In genomic region chr19:35166100-35167063, GRCh38 we compare ENCODE assay signal across 14 cellular contexts. TPM values are rescaled to one million over a fixed set of nuclear protein-coding genes. Genes with fewer than 3 reads are reported as not detected.
A peak's percentile ranks its signal among the peaks of the same experiment; 100 is the strongest.
DNase-seq lines count a peak whose midpoint lies in the region; ATAC-seq and TF ChIP-seq lines count a peak whose summit lies in the region.
"Had no signal": no experiment of that assay in that cellular context is flagged by ENCODE, and none has a peak within 500 bp of the region (broad histone marks: within the 10 kb centered on the region; RNA-seq: fewer than 3 reads in every experiment).

No MANE protein-coding gene starts in this region.

- no peak overlapping the region for H2BK12ac ChIP-seq in H9 (ENCODE audit: insufficient read length, low read depth, low read length)

- peaks cover 67 to 82% (median 76%) of the 10 kb centered on the region in 3 experiments for H3K36me3 Mint-ChIP-seq in H9 (ENCODE audit: insufficient read depth in 1 of 3, low read depth in 3 of 3)
- peaks cover 74% of the 10 kb centered on the region for H3K36me3 Mint-ChIP-seq in activated T-helper 1 cell treated with anti-CD3 and anti-CD28 coated beads, Interleukin-12 subunit alpha, Interleukin-12 subunit beta, Interleukin-2, Interleukin-4 antibody, amounts not matched to agents 30 ng/mL and 10 ng/mL and 1 ng/mL, durations not matched to agents 14 hours and 24 hours and 36 hours (ENCODE audit: low read depth)

- no peaks in the 10 kb centered on the region for H3K23me2 ChIP-seq in H9 (ENCODE audit: insufficient read length, low read depth, low read length, poor library complexity, severe bottlenecking)

- no peak overlapping the region for H2AFZ ChIP-seq in H9 (ENCODE audit: low read length)

- H3K56ac ChIP-seq in H9 (ENCODE audit: insufficient read length, low read depth, low read length): no peak overlapping the region

- H3K4me1 Mint-ChIP-seq in H9: no peaks in the 10 kb centered on the region
- H3K4me1 Mint-ChIP-seq in activated T-helper 1 cell treated with anti-CD3 and anti-CD28 coated beads, Interleukin-12 subunit alpha, Interleukin-12 subunit beta, Interleukin-2, Interleukin-4 antibody, amounts not matched to agents 30 ng/mL and 10 ng/mL and 1 ng/mL, durations not matched to agents 14 hours and 24 hours and 36 hours (ENCODE audit: low read depth): peaks cover 34% of the 10 kb centered on the region

- intact Hi-C loops in activated T-helper 1 cell treated with anti-CD3 and anti-CD28 coated beads, Interleukin-12 subunit alpha, Interleukin-12 subunit beta, Interleukin-2, Interleukin-4 antibody, amounts not matched to agents 30 ng/mL and 10 ng/mL and 1 ng/mL, durations not matched to agents 14 hours and 24 hours and 36 hours (cut with micrococcal nuclease): no loop called here
- intact Hi-C loops in lower lobe of right lung (cut with DNase I): no loop called here

- DNase-seq in H9 (peak; percentile 7), lower lobe of right lung (no peak), DMS79 treated with DMSO at 0.1 percent for 48 hours (lab: John Stamatoyannopoulos, UW) (no peak), H7 (no peak)
- no peak for DNase-seq in activated T-helper 1 cell treated with anti-CD3 and anti-CD28 coated beads, Interleukin-12 subunit alpha, Interleukin-12 subunit beta, Interleukin-2, Interleukin-4 antibody, amounts not matched to agents 30 ng/mL and 10 ng/mL and 1 ng/mL, durations not matched to agents 14 hours and 24 hours and 36 hours (ENCODE audit: low spot score)
- DNase-seq: brain microvascular endothelial cell; NCI-H2171; stimulated activated CD4-positive, alpha-beta T cell treated with anti-CD3 and anti-CD28 coated beads, Interleukin-2, amount 100 ng/mL, for 48 hours; T-helper 1 cell had no signal

- H4K20me1 ChIP-seq in BLaER1 treated with 17β-estradiol and CSF1 and Interleukin-3, amounts not matched to agents 10 nM and 100 nM: peaks cover 0 to 50% (median 13%) of the 10 kb centered on the region in 11 experiments; a peak in 11 of 22 replicates
- peaks cover 3% of the 10 kb centered on the region for H4K20me1 ChIP-seq in H9 (ENCODE audit: control insufficient read depth, insufficient read depth, insufficient read length)

- H2BK5ac ChIP-seq in H9 (ENCODE audit: insufficient read length, low read length): no peak overlapping the region

- no peak overlapping the region for H4K8ac ChIP-seq in H9 (replicated peaks; ENCODE audit: insufficient read length, low read depth, low read length)

- peak overlapping the region in 9 of 11 experiments; percentile 2 to 79 (median 32); a peak in 11 of 22 replicates for H3K4me2 ChIP-seq in BLaER1 treated with 17β-estradiol and CSF1 and Interleukin-3, amounts not matched to agents 10 nM and 100 nM
- H3K4me2 ChIP-seq in H9 (ENCODE audit: insufficient read depth, insufficient read length, low read length): no peak overlapping the region

- no peak overlapping the region for H2BK15ac ChIP-seq in H9 (ENCODE audit: low read depth, low read length)

- WGBS in H9 (ENCODE audit: extremely low coverage, insufficient read length, low lambda C conversion rate): no CpG with 5 or more reads among the region's 7 CpGs

- peak overlapping the region in 2 of 11 experiments; percentile 15 to 42; a peak in 2 of 22 replicates for H3K9ac ChIP-seq in BLaER1 treated with 17β-estradiol and CSF1 and Interleukin-3, amounts not matched to agents 10 nM and 100 nM
- H3K9ac ChIP-seq in H9 (ENCODE audit: extremely low read depth, insufficient read length, low read length): no peak overlapping the region

- no peak overlapping the region for H3K4me3 Mint-ChIP-seq in H9
- peak overlapping the region; percentile 15 for H3K4me3 Mint-ChIP-seq in activated T-helper 1 cell treated with anti-CD3 and anti-CD28 coated beads, Interleukin-12 subunit alpha, Interleukin-12 subunit beta, Interleukin-2, Interleukin-4 antibody, amounts not matched to agents 30 ng/mL and 10 ng/mL and 1 ng/mL, durations not matched to agents 14 hours and 24 hours and 36 hours

- no peak overlapping the region for H2BK20ac ChIP-seq in H9 (ENCODE audit: low read depth, low read length, poor library complexity, severe bottlenecking)

- H3K14ac ChIP-seq in H9 (ENCODE audit: insufficient read depth, low read length): no peak overlapping the region

- H3K9me3 Mint-ChIP-seq in H9: peaks cover 12 to 23% of the 10 kb centered on the region in 2 experiments
- peaks cover 45% of the 10 kb centered on the region for H3K9me3 Mint-ChIP-seq in activated T-helper 1 cell treated with anti-CD3 and anti-CD28 coated beads, Interleukin-12 subunit alpha, Interleukin-12 subunit beta, Interleukin-2, Interleukin-4 antibody, amounts not matched to agents 30 ng/mL and 10 ng/mL and 1 ng/mL, durations not matched to agents 14 hours and 24 hours and 36 hours

- no peak overlapping the region for H3K23ac ChIP-seq in H9 (ENCODE audit: insufficient read length, low read depth, low read length)

- no peak overlapping the region for H3K4ac ChIP-seq in H9 (ENCODE audit: low read depth, low read length)

- H3K27ac ChIP-seq in BLaER1 treated with 17β-estradiol and CSF1 and Interleukin-3, amounts not matched to agents 10 nM and 100 nM: no peak overlapping the region; a peak in 1 of 22 replicates
- no peak overlapping the region for H3K27ac ChIP-seq in H9 (ENCODE audit: insufficient read length, low read depth, low read length)
- peak overlapping the region; percentile 56 for H3K27ac ChIP-seq in lower lobe of right lung
- H3K27ac ChIP-seq: brain microvascular endothelial cell, esophagus muscularis mucosa had no signal

- H3K27ac Mint-ChIP-seq in H9: no peak overlapping the region; a peak in 1 of 7 replicates
- H3K27ac Mint-ChIP-seq in activated T-helper 1 cell treated with anti-CD3 and anti-CD28 coated beads, Interleukin-12 subunit alpha, Interleukin-12 subunit beta, Interleukin-2, Interleukin-4 antibody, amounts not matched to agents 30 ng/mL and 10 ng/mL and 1 ng/mL, durations not matched to agents 14 hours and 24 hours and 36 hours: peak overlapping the region; percentile 22

- no peak for TF ChIP-seq CTCF in H9 (conservative IDR thresholded peaks at IDR 0.05)
- TF ChIP-seq CTCF in lower lobe of right lung (IDR thresholded peaks at IDR 0.05): no peak

- H2AK5ac ChIP-seq in H9 (ENCODE audit: insufficient read length, low read length): no peak overlapping the region

- no peak overlapping the region for H3K18ac ChIP-seq in H9 (ENCODE audit: insufficient read length, low read depth, low read length)

- no peak overlapping the region for H2BK120ac ChIP-seq in H9 (ENCODE audit: low read depth, low read length, poor library complexity, severe bottlenecking)

- peaks cover 50 to 57% (median 53%) of the 10 kb centered on the region in 11 experiments for H3K9me3 ChIP-seq in BLaER1 treated with 17β-estradiol and CSF1 and Interleukin-3, amounts not matched to agents 10 nM and 100 nM (replicated peaks in 1 of 11)
- H3K9me3 ChIP-seq in H9 (ENCODE audit: control insufficient read depth, low read depth, low read length) (peaks cover 7% of the 10 kb centered on the region), lower lobe of right lung (peaks cover 35% of the 10 kb centered on the region)

- peaks cover 11 to 32% (median 17%) of the 10 kb centered on the region in 10 experiments; a peak in 19 of 20 replicates for H3K4me1 ChIP-seq in BLaER1 treated with 17β-estradiol and CSF1 and Interleukin-3, amounts not matched to agents 10 nM and 100 nM
- H3K4me1 ChIP-seq in H9 (ENCODE audit: insufficient read depth, low read length) (no peaks in the 10 kb centered on the region), lower lobe of right lung (peaks cover 7% of the 10 kb centered on the region)
- H3K4me1 ChIP-seq: esophagus muscularis mucosa had no signal

- H3K27me3 ChIP-seq in BLaER1 treated with 17β-estradiol and CSF1 and Interleukin-3, amounts not matched to agents 10 nM and 100 nM: no peaks in the 10 kb centered on the region
- H3K27me3 ChIP-seq in H9 (ENCODE audit: insufficient read depth, low read length) (no peaks in the 10 kb centered on the region), lower lobe of right lung (ENCODE audit: low read depth) (no peaks in the 10 kb centered on the region), H7 (ENCODE audit: control insufficient read depth, insufficient read depth, low read length) (no peaks in the 10 kb centered on the region)
- H3K27me3 ChIP-seq: brain microvascular endothelial cell, esophagus muscularis mucosa had no signal

- no peaks in the 10 kb centered on the region for H3K27me3 Mint-ChIP-seq in H9 (ENCODE audit: low read depth)
- no peaks in the 10 kb centered on the region for H3K27me3 Mint-ChIP-seq in activated T-helper 1 cell treated with anti-CD3 and anti-CD28 coated beads, Interleukin-12 subunit alpha, Interleukin-12 subunit beta, Interleukin-2, Interleukin-4 antibody, amounts not matched to agents 30 ng/mL and 10 ng/mL and 1 ng/mL, durations not matched to agents 14 hours and 24 hours and 36 hours (ENCODE audit: insufficient read depth)

- H3K36me3 ChIP-seq in BLaER1 treated with 17β-estradiol and CSF1 and Interleukin-3, amounts not matched to agents 10 nM and 100 nM: peaks cover 87 to 97% (median 97%) of the 10 kb centered on the region in 11 experiments
- H3K36me3 ChIP-seq in lower lobe of right lung (peaks cover 55% of the 10 kb centered on the region), H7 (replicated peaks; ENCODE audit: control insufficient read depth, insufficient read depth, low read length) (peaks cover 33% of the 10 kb centered on the region)

- no peak overlapping the region for H4K91ac ChIP-seq in H9 (ENCODE audit: insufficient read length, low read depth, low read length)

- peak overlapping the region in 1 of 10 experiments; percentile 26; a peak in 1 of 20 replicates for H3K4me3 ChIP-seq in BLaER1 treated with 17β-estradiol and CSF1 and Interleukin-3, amounts not matched to agents 10 nM and 100 nM
- H3K4me3 ChIP-seq in lower lobe of right lung (no peak overlapping the region), H7 (ENCODE audit: insufficient read depth, low read depth, low read length) (no peak overlapping the region)
- H3K4me3 ChIP-seq: esophagus muscularis mucosa had no signal

- no peaks in the 10 kb centered on the region for H3K79me2 ChIP-seq in H9 (ENCODE audit: insufficient read depth, low read length)

- no peak overlapping the region for H4K5ac ChIP-seq in H9 (ENCODE audit: insufficient read length, low read depth, low read length)

- no peaks in the 10 kb centered on the region for H3K79me1 ChIP-seq in H9 (ENCODE audit: insufficient read depth, low read depth, low read length, poor library complexity, severe bottlenecking)

- ATAC-seq in lower lobe of right lung (no peak), HG02678 (IDR thresholded peaks at IDR 0.05; ENCODE audit: unreplicated experiment) (no peak), GM21360 (IDR thresholded peaks at IDR 0.05; ENCODE audit: unreplicated experiment) (no peak)

- no peak overlapping the region for H3T11ph ChIP-seq in H9 (ENCODE audit: low read length)

RNA-seq across cellular contexts. Expression of gene FXYD5, which starts 11.8 kb away (rescaled TPM):
- total RNA-seq in H9 (2021) (83.7 and 100 TPM in 2 replicates), lower lobe of right lung (152 TPM)
- 299 and 309 TPM in 2 replicates for total RNA-seq in activated T-helper 1 cell treated with anti-CD3 and anti-CD28 coated beads, Interleukin-12 subunit alpha, Interleukin-12 subunit beta, Interleukin-2, Interleukin-4 antibody, amounts not matched to agents 30 ng/mL and 10 ng/mL and 1 ng/mL, durations not matched to agents 14 hours and 24 hours and 36 hours
- 101 and 115 TPM in 2 replicates for total RNA-seq in H7 (2014; rRNA removed; shearing (Covaris generic))

RNA-seq across cellular contexts. Expression of gene FXYD7, which starts 23.3 kb away (rescaled TPM):
- total RNA-seq in H9 (2021) (8.2 and 9.0 TPM in 2 replicates), lower lobe of right lung (not detected)
- 0.39 TPM in 1 of 2 replicates, not detected in the other for total RNA-seq in activated T-helper 1 cell treated with anti-CD3 and anti-CD28 coated beads, Interleukin-12 subunit alpha, Interleukin-12 subunit beta, Interleukin-2, Interleukin-4 antibody, amounts not matched to agents 30 ng/mL and 10 ng/mL and 1 ng/mL, durations not matched to agents 14 hours and 24 hours and 36 hours
- total RNA-seq in H7 (2014; rRNA removed; shearing (Covaris generic)): 1.3 and 1.8 TPM in 2 replicates
- total RNA-seq: pulmonary artery endothelial cell had no signal

RNA-seq across cellular contexts. Expression of gene FXYD1, which starts 27.8 kb away (rescaled TPM):
- total RNA-seq in H9 (2021) (6.8 and 7.7 TPM in 2 replicates), lower lobe of right lung (49.7 TPM)
- total RNA-seq in activated T-helper 1 cell treated with anti-CD3 and anti-CD28 coated beads, Interleukin-12 subunit alpha, Interleukin-12 subunit beta, Interleukin-2, Interleukin-4 antibody, amounts not matched to agents 30 ng/mL and 10 ng/mL and 1 ng/mL, durations not matched to agents 14 hours and 24 hours and 36 hours: not detected in 2 replicates
- total RNA-seq in H7 (2014; rRNA removed; shearing (Covaris generic)): 5.0 and 6.1 TPM in 2 replicates

RNA-seq across cellular contexts. Expression of gene LGI4, which starts 31.5 kb away (rescaled TPM):
- total RNA-seq in H9 (2021) (2.6 and 3.2 TPM in 2 replicates), lower lobe of right lung (6.3 TPM)
- not detected in 2 replicates for total RNA-seq in activated T-helper 1 cell treated with anti-CD3 and anti-CD28 coated beads, Interleukin-12 subunit alpha, Interleukin-12 subunit beta, Interleukin-2, Interleukin-4 antibody, amounts not matched to agents 30 ng/mL and 10 ng/mL and 1 ng/mL, durations not matched to agents 14 hours and 24 hours and 36 hours
- total RNA-seq in H7 (2014; rRNA removed; shearing (Covaris generic)): 2.9 and 10.4 TPM in 2 replicates
- total RNA-seq: pulmonary artery endothelial cell had no signal

RNA-seq across cellular contexts. Expression of gene FXYD3, which starts 50.8 kb away (rescaled TPM):
- total RNA-seq in H9 (2021) (1.5 TPM in 2 replicates), lower lobe of right lung (135 TPM)
- not detected in 2 replicates for total RNA-seq in activated T-helper 1 cell treated with anti-CD3 and anti-CD28 coated beads, Interleukin-12 subunit alpha, Interleukin-12 subunit beta, Interleukin-2, Interleukin-4 antibody, amounts not matched to agents 30 ng/mL and 10 ng/mL and 1 ng/mL, durations not matched to agents 14 hours and 24 hours and 36 hours
- total RNA-seq in H7 (2014; rRNA removed; shearing (Covaris generic)): not detected in 2 replicates
- total RNA-seq: pulmonary artery endothelial cell had no signal
